Comparison of ENCODE assay signal across 21 cellular contexts in genomic region chr1:17460265-17460664, GRCh38. TPM values are rescaled to one million over a fixed set of nuclear protein-coding genes. Genes with fewer than 3 reads are reported as not detected.
DNase-seq lines count a peak whose midpoint lies in the region; TF ChIP-seq lines count a peak whose summit lies in the region.
"Had no signal": no experiment of that assay in that cellular context is flagged by ENCODE, and none has a peak within 500 bp of the region (broad histone marks: within the 10 kb centered on the region; RNA-seq: fewer than 3 reads in every experiment).

No MANE protein-coding gene starts in this region.

- TF ChIP-seq CTCF in SK-N-SH (IDR thresholded peaks at IDR 0.05): no peak

- no peak for TF ChIP-seq EP300 in SK-N-SH (IDR thresholded peaks at IDR 0.05; ENCODE audit: borderline replicate concordance in 1 of 2, low read depth in 1 of 2, low read length in 1 of 2)

- H3K4me2 ChIP-seq in SK-N-SH: peak overlapping the region; percentile 52; the same call in 1 of the 2 replicates

- H3K27me3 ChIP-seq in SK-N-SH (ENCODE audit: insufficient read depth): no peaks in the 10 kb centered on the region
- no peaks in the 10 kb centered on the region for H3K27me3 ChIP-seq in CD4-positive, alpha-beta memory T cell (ENCODE audit: insufficient read depth, low read length)
- H3K27me3 ChIP-seq: SJSA1, vagina had no signal

- no peaks in the 10 kb centered on the region for H3K79me2 ChIP-seq in SK-N-SH (ENCODE audit: insufficient read depth)

- no peak overlapping the region for H3K27ac ChIP-seq in SK-N-SH (ENCODE audit: low read depth in 2 of 2, low read length in 1 of 2)
- no peak overlapping the region for H3K27ac ChIP-seq in CD4-positive, alpha-beta memory T cell (ENCODE audit: low read depth, low read length)
- H3K27ac ChIP-seq: SJSA1, vagina had no signal

- no peak for TF ChIP-seq RAD21 in SK-N-SH (IDR thresholded peaks at IDR 0.05; ENCODE audit: low read length)

- POLR2A ChIA-PET in SK-N-SH (lab: Yijun Ruan, JAX): no interaction called here
- POLR2A ChIA-PET in CD4-positive, alpha-beta memory T cell (lab: Charles Lee; ENCODE audit: partially characterized antibody): no interaction called here

- peak; percentile 63 for DNase-seq in ACHN
- peak; percentile 94 for DNase-seq in HPDE6-E6E7 (ENCODE audit: extremely low spot score)
- DNase-seq in SK-N-SH: no peak
- peak; percentile 39 for DNase-seq in kidney tubule cell (ENCODE audit: low spot score)
- no peak for DNase-seq in HK-2 (ENCODE audit: unreplicated experiment)
- no peak for DNase-seq in CD4-positive, alpha-beta memory T cell
- no peak for DNase-seq in SHP77 treated with DMSO at 0.1 percent for 48 hours (lab: John Stamatoyannopoulos, UW)
- no peak for DNase-seq in activated naive CD4-positive, alpha-beta T cell treated with anti-CD3 and anti-CD28 coated beads for 36 hours
- DNase-seq: activated CD4-positive, alpha-beta memory T cell treated with anti-CD3 and anti-CD28 coated beads for 36 hours; activated naive CD4-positive, alpha-beta T cell treated with anti-CD3 and anti-CD28 coated beads, Interleukin-2, amount 10 ng/mL, durations not matched to agents 7 days and 5 days; aorta; CD8-positive, alpha-beta memory T cell; effector CD4-positive, alpha-beta T cell; glutamatergic neuron; IMR-90; NCI-H187 treated with DMSO at 0.1 percent for 48 hours had no signal

- intact Hi-C loops in CD4-positive, alpha-beta memory T cell (cut with micrococcal nuclease): no loop called here
- intact Hi-C loops in activated naive CD4-positive, alpha-beta T cell treated with anti-CD3 and anti-CD28 coated beads for 36 hours (cut with micrococcal nuclease): no loop called here

- no peaks in the 10 kb centered on the region for H3K4me1 Mint-ChIP-seq in CD4-positive, alpha-beta memory T cell
- H3K4me1 Mint-ChIP-seq in activated naive CD4-positive, alpha-beta T cell treated with anti-CD3 and anti-CD28 coated beads for 36 hours (ENCODE audit: low read depth): no peaks in the 10 kb centered on the region
- H3K4me1 Mint-ChIP-seq: activated naive CD4-positive, alpha-beta T cell treated with anti-CD3 and anti-CD28 coated beads, Interleukin-2, amount 10 ng/mL, durations not matched to agents 7 days and 5 days; CD8-positive, alpha-beta memory T cell had no signal

- peaks cover 0 to 3% of the 10 kb centered on the region in 2 donors for H3K27me3 Mint-ChIP-seq in CD4-positive, alpha-beta memory T cell
- H3K27me3 Mint-ChIP-seq in activated naive CD4-positive, alpha-beta T cell treated with anti-CD3 and anti-CD28 coated beads for 36 hours (ENCODE audit: low read depth): no peaks in the 10 kb centered on the region
- H3K27me3 Mint-ChIP-seq: activated naive CD4-positive, alpha-beta T cell treated with anti-CD3 and anti-CD28 coated beads, Interleukin-2, amount 10 ng/mL, durations not matched to agents 7 days and 5 days had no signal

- H3F3A ChIP-seq in SK-N-SH (replicated peaks; ENCODE audit: insufficient read depth): no peaks in the 10 kb centered on the region

- H3K4me1 ChIP-seq in SK-N-SH (ENCODE audit: control insufficient read depth in 1 of 2, insufficient read depth in 2 of 2, low read depth in 1 of 2, low read length in 1 of 2): no peaks in the 10 kb centered on the region
- no peaks in the 10 kb centered on the region for H3K4me1 ChIP-seq in CD4-positive, alpha-beta memory T cell (ENCODE audit: insufficient read depth, low read length)
- H3K4me1 ChIP-seq: SJSA1, vagina had no signal

- H3K4me3 Mint-ChIP-seq in CD4-positive, alpha-beta memory T cell: no peak overlapping the region
- no peak overlapping the region for H3K4me3 Mint-ChIP-seq in activated naive CD4-positive, alpha-beta T cell treated with anti-CD3 and anti-CD28 coated beads for 36 hours
- H3K4me3 Mint-ChIP-seq: activated CD4-positive, alpha-beta memory T cell treated with anti-CD3 and anti-CD28 coated beads for 36 hours; activated naive CD4-positive, alpha-beta T cell treated with anti-CD3 and anti-CD28 coated beads, Interleukin-2, amount 10 ng/mL, durations not matched to agents 7 days and 5 days; CD8-positive, alpha-beta memory T cell; T-helper 2 cell treated with Interferon-gamma antibody and Interleukin-4, amounts not matched to agents 5 μg/mL and 100 μg/mL, for 36 hours; WTC11 had no signal

- no peaks in the 10 kb centered on the region for H3K9me3 ChIP-seq in SK-N-SH
- H3K9me3 ChIP-seq in CD4-positive, alpha-beta memory T cell (ENCODE audit: control insufficient read depth in 1 of 2, low read length in 2 of 2): no peaks in the 10 kb centered on the region
- H3K9me3 ChIP-seq: HAP-1, SJSA1, vagina had no signal

- in situ Hi-C loops in ACHN (cut with HindIII; ENCODE audit: low pct_ligation_motif_present, low pct_unique_long_range_greater_than_20kb, low sequenced_read_pairs): no loop called here

- H3K9ac ChIP-seq in SK-N-SH: no peak overlapping the region

- H4K20me1 ChIP-seq in SK-N-SH (ENCODE audit: insufficient read depth): no peaks in the 10 kb centered on the region

- H3K9me2 ChIP-seq in SK-N-SH: no peaks in the 10 kb centered on the region

- no peaks in the 10 kb centered on the region for H3K36me3 ChIP-seq in SK-N-SH (replicated peaks in 1 of 2; ENCODE audit: control insufficient read depth in 1 of 2, insufficient read depth in 2 of 2, low read length in 1 of 2)
- H3K36me3 ChIP-seq in CD4-positive, alpha-beta memory T cell (ENCODE audit: insufficient read depth, low read length): no peaks in the 10 kb centered on the region
- H3K36me3 ChIP-seq: HAP-1, SJSA1, vagina had no signal

- no peaks in the 10 kb centered on the region for H3K36me3 Mint-ChIP-seq in CD4-positive, alpha-beta memory T cell
- no peaks in the 10 kb centered on the region for H3K36me3 Mint-ChIP-seq in activated naive CD4-positive, alpha-beta T cell treated with anti-CD3 and anti-CD28 coated beads for 36 hours (ENCODE audit: low read depth)
- H3K36me3 Mint-ChIP-seq: activated CD4-positive, alpha-beta memory T cell treated with anti-CD3 and anti-CD28 coated beads for 36 hours; activated naive CD4-positive, alpha-beta T cell treated with anti-CD3 and anti-CD28 coated beads, Interleukin-2, amount 10 ng/mL, durations not matched to agents 7 days and 5 days; WTC11 had no signal

- H2AFZ ChIP-seq in SK-N-SH (ENCODE audit: low read depth): peak overlapping the region; percentile 33; the same call in 1 of the 2 replicates

- peaks cover 0 to 3% (median 0%) of the 10 kb centered on the region in 8 donors for H3K9me3 Mint-ChIP-seq in CD4-positive, alpha-beta memory T cell
- no peaks in the 10 kb centered on the region for H3K9me3 Mint-ChIP-seq in activated naive CD4-positive, alpha-beta T cell treated with anti-CD3 and anti-CD28 coated beads for 36 hours
- H3K9me3 Mint-ChIP-seq: activated CD4-positive, alpha-beta memory T cell treated with anti-CD3 and anti-CD28 coated beads for 36 hours; activated naive CD4-positive, alpha-beta T cell treated with anti-CD3 and anti-CD28 coated beads, Interleukin-2, amount 10 ng/mL, durations not matched to agents 7 days and 5 days; CD8-positive, alpha-beta memory T cell; T-helper 2 cell treated with Interferon-gamma antibody and Interleukin-4, amounts not matched to agents 5 μg/mL and 100 μg/mL, for 36 hours had no signal

- H3K27ac Mint-ChIP-seq in CD4-positive, alpha-beta memory T cell: no peak overlapping the region
- H3K27ac Mint-ChIP-seq in activated naive CD4-positive, alpha-beta T cell treated with anti-CD3 and anti-CD28 coated beads for 36 hours: no peak overlapping the region
- H3K27ac Mint-ChIP-seq: activated CD4-positive, alpha-beta memory T cell treated with anti-CD3 and anti-CD28 coated beads for 36 hours; activated naive CD4-positive, alpha-beta T cell treated with anti-CD3 and anti-CD28 coated beads, Interleukin-2, amount 10 ng/mL, durations not matched to agents 7 days and 5 days; T-helper 2 cell treated with Interferon-gamma antibody and Interleukin-4, amounts not matched to agents 5 μg/mL and 100 μg/mL, for 36 hours; WTC11 had no signal

- CTCF ChIA-PET in SK-N-SH (lab: Yijun Ruan, JAX): no interaction called here
- CTCF ChIA-PET in CD4-positive, alpha-beta memory T cell (lab: Charles Lee; ENCODE audit: partially characterized antibody): no interaction called here
- CTCF ChIA-PET in activated naive CD4-positive, alpha-beta T cell treated with anti-CD3 and anti-CD28 coated beads for 36 hours (lab: Charles Lee): no interaction called here

- WGBS in SK-N-SH (ENCODE audit: low lambda C conversion rate): 36% methylated on average over 8 of the region's 9 CpGs

- H3K4me3 ChIP-seq in SK-N-SH (ENCODE audit: low read depth in 2 of 2, low read length in 1 of 2): no peak overlapping the region
- H3K4me3 ChIP-seq in CD4-positive, alpha-beta memory T cell (ENCODE audit: low read length in 2 of 2): no peak overlapping the region
- H3K4me3 ChIP-seq: HAP-1, SJSA1, vagina had no signal

TF ChIP-seq in SK-N-SH, 30 proteins besides CTCF, POLR2A, EP300 and RAD21:
- TF ChIP-seq RXRA (IDR thresholded peaks at IDR 0.05; ENCODE audit: borderline replicate concordance, low read depth) (no peak), FOSL2 (IDR thresholded peaks at IDR 0.05; ENCODE audit: borderline replicate concordance, low read depth) (peak; percentile 38)

RNA-seq across cellular contexts. Expression of gene RCC2, which starts 20.8 kb away (rescaled TPM):
- polyA plus RNA-seq in SK-N-SH (2012; rRNA removed): 48.2 and 53.8 TPM in 2 replicates
- 33.7 and 41.4 TPM in 2 replicates for polyA plus RNA-seq in SK-N-SH (2012; cell fraction: cytosol; rRNA removed)
- 101 and 121 TPM in 2 replicates for polyA plus RNA-seq in SK-N-SH (2012; cell fraction: nucleus; rRNA removed)
- total RNA-seq in CD4-positive, alpha-beta memory T cell: 10 to 100 TPM; 38.5 to 41.2 TPM
- polyA plus RNA-seq in CD4-positive, alpha-beta memory T cell: 10 to 100 TPM in 1 of 2 donors, 1 to 10 TPM in 1; 6.7 to 18.3 TPM
- total RNA-seq in activated naive CD4-positive, alpha-beta T cell treated with anti-CD3 and anti-CD28 coated beads for 36 hours: 100 to 1,000 TPM; 130 to 132 TPM

Comparison
In these comparisons a context has a peak if more than half of its experiments do, and no peak if none do; other contexts are left out.
1. DNase-seq: peak in ACHN (single experiment), HPDE6-E6E7 (single experiment) and kidney tubule cell (single experiment); none in SK-N-SH (single experiment), HK-2 (single experiment), CD4-positive, alpha-beta memory T cell (0 of 5), SHP77 treated with DMSO at 0.1 percent for 48 hours (single experiment) and activated naive CD4-positive, alpha-beta T cell treated with anti-CD3 and anti-CD28 coated beads for 36 hours (single experiment).